In the genomic region with DNA sequence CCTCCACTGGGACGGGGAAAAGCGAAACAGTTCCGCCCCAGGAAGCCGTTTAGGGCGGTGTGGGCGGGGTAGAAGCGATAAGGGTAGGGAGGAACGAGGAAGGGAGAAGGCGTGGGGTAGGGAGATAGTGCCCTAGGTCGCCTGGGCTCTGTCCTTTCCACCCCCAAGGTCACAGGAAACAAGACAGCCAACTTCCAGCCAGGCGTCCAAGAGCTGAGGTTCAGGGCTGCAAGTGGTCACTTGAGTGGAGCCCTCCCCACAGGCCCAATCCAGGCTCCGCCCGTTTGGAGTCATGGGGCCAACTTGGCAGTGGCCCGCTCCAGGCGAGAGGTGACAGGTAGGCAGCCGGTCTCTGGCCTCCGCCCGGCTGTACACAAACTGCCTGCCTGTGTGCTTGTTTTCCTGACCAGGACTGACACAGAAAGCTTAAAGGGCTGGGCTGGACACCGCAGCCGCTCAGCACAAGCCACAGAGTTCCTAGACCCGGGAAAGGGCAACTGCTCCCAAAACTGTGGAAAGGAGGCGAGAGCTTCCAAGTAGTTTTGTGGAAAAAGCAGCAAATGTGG, we compare ENCODE assay signal across 1 cellular context.
A peak's percentile ranks its signal among the peaks of the same experiment; 100 is the strongest.
TF ChIP-seq lines count a peak whose summit lies in the region.

A gene with protein sequence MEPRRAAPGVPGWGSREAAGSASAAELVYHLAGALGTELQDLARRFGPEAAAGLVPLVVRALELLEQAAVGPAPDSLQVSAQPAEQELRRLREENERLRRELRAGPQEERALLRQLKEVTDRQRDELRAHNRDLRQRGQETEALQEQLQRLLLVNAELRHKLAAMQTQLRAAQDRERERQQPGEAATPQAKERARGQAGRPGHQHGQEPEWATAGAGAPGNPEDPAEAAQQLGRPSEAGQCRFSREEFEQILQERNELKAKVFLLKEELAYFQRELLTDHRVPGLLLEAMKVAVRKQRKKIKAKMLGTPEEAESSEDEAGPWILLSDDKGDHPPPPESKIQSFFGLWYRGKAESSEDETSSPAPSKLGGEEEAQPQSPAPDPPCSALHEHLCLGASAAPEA (minus strand): TSS at position 23 of the 566 bp plus-strand sequence. CDS start 62 bp downstream, outside the sequence.

TF ChIP-seq in A549, 52 proteins besides CTCF, POLR2A, EP300 and RAD21 (continued from another document):
- TF ChIP-seq, protein P1, sequence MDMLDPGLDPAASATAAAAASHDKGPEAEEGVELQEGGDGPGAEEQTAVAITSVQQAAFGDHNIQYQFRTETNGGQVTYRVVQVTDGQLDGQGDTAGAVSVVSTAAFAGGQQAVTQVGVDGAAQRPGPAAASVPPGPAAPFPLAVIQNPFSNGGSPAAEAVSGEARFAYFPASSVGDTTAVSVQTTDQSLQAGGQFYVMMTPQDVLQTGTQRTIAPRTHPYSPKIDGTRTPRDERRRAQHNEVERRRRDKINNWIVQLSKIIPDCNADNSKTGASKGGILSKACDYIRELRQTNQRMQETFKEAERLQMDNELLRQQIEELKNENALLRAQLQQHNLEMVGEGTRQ (IDR thresholded peaks at IDR 0.05): 0 out of 2 replicates have a peak, but pooled peaks have one; percentile 7
